Comparison of ENCODE assay signal across 7 cellular contexts in genomic region chr15:58043192-58043903, GRCh38. TPM values are rescaled to one million over a fixed set of nuclear protein-coding genes. Genes with fewer than 3 reads are reported as not detected.
A peak's percentile ranks its signal among the peaks of the same experiment; 100 is the strongest.
DNase-seq lines count a peak whose midpoint lies in the region; ATAC-seq and TF ChIP-seq lines count a peak whose summit lies in the region.

No MANE protein-coding gene starts in this region.

- H3K36me3 Mint-ChIP-seq in activated T-helper 17 cell treated with anti-CD3 and anti-CD28 coated beads, Interleukin-2, amount 50 U/mL, for 72 hours (ENCODE audit: low read depth), result no peaks in the 10 kb centered on the region

- H3K4me3 ChIP-seq in fibroblast of villous mesenchyme (ENCODE audit: low read depth, low read length) (no peak overlapping the region), retinal pigment epithelial cell (ENCODE audit: low read length) (no peak overlapping the region)

- H3K9me3 Mint-ChIP-seq in activated T-helper 17 cell treated with anti-CD3 and anti-CD28 coated beads, Interleukin-2, amount 50 U/mL, for 72 hours, result no peaks in the 10 kb centered on the region

- TF ChIP-seq CTCF in fibroblast of villous mesenchyme (IDR thresholded peaks at IDR 0.05; ENCODE audit: insufficient read depth, low read depth, low read length) (peak; percentile 74), retinal pigment epithelial cell (conservative IDR thresholded peaks at IDR 0.05; ENCODE audit: low read depth, low read length) (peak; percentile 79)

- H3K27ac Mint-ChIP-seq in activated T-helper 17 cell treated with anti-CD3 and anti-CD28 coated beads, Interleukin-2, amount 50 U/mL, for 72 hours, result no peak overlapping the region

- no peak overlapping the region for H3K4me3 Mint-ChIP-seq in activated T-helper 17 cell treated with anti-CD3 and anti-CD28 coated beads, Interleukin-2, amount 50 U/mL, for 72 hours

- H3K4me1 Mint-ChIP-seq in activated T-helper 17 cell treated with anti-CD3 and anti-CD28 coated beads, Interleukin-2, amount 50 U/mL, for 72 hours, result no peaks in the 10 kb centered on the region

- DNase-seq in EL (peak; percentile 44), M059J (ENCODE audit: low read depth) (peak; percentile 36), fibroblast of villous mesenchyme (ENCODE audit: low read depth) (peak; percentile 44), retinal pigment epithelial cell (ENCODE audit: low read depth) (no peak), NCI-H1092 (lab: John Stamatoyannopoulos, UW) (no peak)
- DNase-seq in activated CD4-positive, alpha-beta T cell treated with anti-CD3 and anti-CD28 coated beads, Interleukin-2, amount 50 U/mL, for 48 hours, result peak; percentile 44 to 57

- H3K27me3 Mint-ChIP-seq in activated T-helper 17 cell treated with anti-CD3 and anti-CD28 coated beads, Interleukin-2, amount 50 U/mL, for 72 hours, result peaks cover 49% of the 10 kb centered on the region

- ATAC-seq in activated T-helper 17 cell treated with anti-CD3 and anti-CD28 coated beads, Interleukin-2, amount 50 U/mL, for 72 hours (replicated peaks), result no peak

RNA-seq across cellular contexts. Expression of gene ALDH1A2, which starts 22.2 kb away (rescaled TPM):
- total RNA-seq in M059J (2014; rRNA removed; shearing (Covaris generic)), result 0.17 TPM in 1 of 2 replicates, not detected in the other
- 2.9 and 8.2 TPM in 2 replicates for total RNA-seq in fibroblast of villous mesenchyme
- 1 to 10 TPM in 1 of 2 donors, not detected in 1; 1.1 TPM for total RNA-seq in activated T-helper 17 cell treated with anti-CD3 and anti-CD28 coated beads, Interleukin-2, amount 50 U/mL, for 72 hours

Comparison
In these comparisons a context has a peak if more than half of its experiments do, and no peak if none do; other contexts are left out.
1. DNase-seq: peak in EL (single experiment), M059J (single experiment), activated CD4-positive, alpha-beta T cell treated with anti-CD3 and anti-CD28 coated beads, Interleukin-2, amount 50 U/mL, for 48 hours (2 of 2) and fibroblast of villous mesenchyme (single experiment); none in retinal pigment epithelial cell (single experiment) and NCI-H1092 (single experiment).